Comparison of ENCODE assay signal across 8 cellular contexts in genomic region chr22:38114484-38115398, GRCh38.
DNase-seq lines count a peak whose midpoint lies in the region; ATAC-seq lines count a peak whose summit lies in the region.

No MANE protein-coding gene starts in this region.

- H3K27ac Mint-ChIP-seq in memory B cell, result no peak overlapping the region

- H3K4me3 ChIP-seq in HAP-1, result no peak overlapping the region

- no peaks in the 10 kb centered on the region for H3K4me1 ChIP-seq in HAP-1

- peaks cover 3% of the 10 kb centered on the region for H3K4me1 Mint-ChIP-seq in memory B cell

- peaks cover 1% of the 10 kb centered on the region for H3K9me3 Mint-ChIP-seq in memory B cell

- peak; percentile 87 for DNase-seq in Ammon's horn (ENCODE audit: low spot score)
- DNase-seq in HAP-1 (ENCODE audit: low spot score in 2 of 2), result peak; percentile 54 to 91
- peak; percentile 48 to 54 for DNase-seq in NOMO-1 (lab: John Stamatoyannopoulos, UW; ENCODE audit: unreplicated experiment in 2 of 2)
- peak; percentile 93 for DNase-seq in activated CD8-positive, alpha-beta memory T cell treated with anti-CD3 and anti-CD28 coated beads for 24 hours
- peak; percentile 52 for DNase-seq in effector CD8-positive, alpha-beta T cell (lab: John Stamatoyannopoulos, UW)
- DNase-seq in memory B cell (ENCODE audit: low spot score in 2 of 2), result peak; percentile 77 to 78
- peak; percentile 51 for DNase-seq in stimulated activated CD8-positive, alpha-beta memory T cell treated with anti-CD3 and anti-CD28 coated beads, Interleukin-12 subunit alpha, Interleukin-12 subunit beta, amount 100 ng/mL, for 4 hours (ENCODE audit: low read depth)

- no peaks in the 10 kb centered on the region for H3K9me3 ChIP-seq in HAP-1

- ATAC-seq in memory B cell (ENCODE audit: low read depth), result peak; percentile 86
- ATAC-seq in HG03354 (IDR thresholded peaks at IDR 0.05; ENCODE audit: poor library complexity, severe bottlenecking, unreplicated experiment), result no peak

- H3K27me3 Mint-ChIP-seq in memory B cell, result no peaks in the 10 kb centered on the region

- in situ Hi-C loops in HAP-1 (cut with MboI; ENCODE audit: low sequenced_read_pairs), result no loop called here

- H3K27me3 ChIP-seq in HAP-1 (ENCODE audit: low read depth), result no peaks in the 10 kb centered on the region

- H3K4me3 Mint-ChIP-seq in memory B cell, result no peak overlapping the region

- peaks cover 5% of the 10 kb centered on the region for H3K36me3 Mint-ChIP-seq in memory B cell

- no peaks in the 10 kb centered on the region; the same call in 1 of the 2 replicates for H3K36me3 ChIP-seq in HAP-1 (replicated peaks)
